1 cellular context compared by ENCODE assay signal in the genomic region with DNA sequence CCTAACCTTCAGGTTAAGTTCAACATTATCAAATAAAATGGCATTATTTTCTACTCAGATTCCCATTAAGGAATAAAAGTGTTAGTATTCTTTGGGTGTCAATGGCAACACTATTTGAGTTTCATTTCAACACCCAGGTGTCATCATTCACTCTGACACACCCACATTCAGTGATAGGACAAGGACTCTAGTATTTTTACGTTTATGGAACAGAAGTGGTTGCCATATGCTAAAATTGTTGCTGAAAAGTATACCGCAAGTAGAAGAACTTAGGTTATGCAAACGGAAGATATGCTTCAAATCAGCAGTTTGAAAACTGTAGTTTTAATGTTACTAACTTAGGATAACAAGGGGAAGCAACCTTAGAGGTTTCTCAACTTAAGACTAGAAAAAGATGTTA.
TF ChIP-seq lines count a peak whose summit lies in the region.

No MANE protein-coding gene starts in this region.

TF ChIP-seq in HCT116, 20 proteins besides CTCF, POLR2A, EP300 and RAD21 (continued from another document):
- TF ChIP-seq REST (IDR thresholded peaks at IDR 0.05; ENCODE audit: low read depth) (no peak), YY1 (IDR thresholded peaks at IDR 0.05; ENCODE audit: extremely low read depth, insufficient replicate concordance, low read depth, low read length) (no peak), ZFX (IDR thresholded peaks at IDR 0.05) (no peak), EZH2 (IDR thresholded peaks at IDR 0.05) (no peak), ELF1 (IDR thresholded peaks at IDR 0.05; ENCODE audit: borderline replicate concordance, low read depth) (no peak), POLR2AphosphoS5 (IDR thresholded peaks at IDR 0.05; ENCODE audit: low read depth, low read length) (no peak), TCF7L2 (IDR thresholded peaks at IDR 0.05; ENCODE audit: borderline replicate concordance, extremely low read depth, insufficient read depth, insufficient read length) (no peak), CBX3 (IDR thresholded peaks at IDR 0.05; ENCODE audit: low read depth) (no peak)
- TF ChIP-seq, protein P1, sequence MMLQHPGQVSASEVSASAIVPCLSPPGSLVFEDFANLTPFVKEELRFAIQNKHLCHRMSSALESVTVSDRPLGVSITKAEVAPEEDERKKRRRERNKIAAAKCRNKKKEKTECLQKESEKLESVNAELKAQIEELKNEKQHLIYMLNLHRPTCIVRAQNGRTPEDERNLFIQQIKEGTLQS (IDR thresholded peaks at IDR 0.05), result no peak
